Comparison of ENCODE assay signal across 8 cellular contexts in the genomic region with DNA sequence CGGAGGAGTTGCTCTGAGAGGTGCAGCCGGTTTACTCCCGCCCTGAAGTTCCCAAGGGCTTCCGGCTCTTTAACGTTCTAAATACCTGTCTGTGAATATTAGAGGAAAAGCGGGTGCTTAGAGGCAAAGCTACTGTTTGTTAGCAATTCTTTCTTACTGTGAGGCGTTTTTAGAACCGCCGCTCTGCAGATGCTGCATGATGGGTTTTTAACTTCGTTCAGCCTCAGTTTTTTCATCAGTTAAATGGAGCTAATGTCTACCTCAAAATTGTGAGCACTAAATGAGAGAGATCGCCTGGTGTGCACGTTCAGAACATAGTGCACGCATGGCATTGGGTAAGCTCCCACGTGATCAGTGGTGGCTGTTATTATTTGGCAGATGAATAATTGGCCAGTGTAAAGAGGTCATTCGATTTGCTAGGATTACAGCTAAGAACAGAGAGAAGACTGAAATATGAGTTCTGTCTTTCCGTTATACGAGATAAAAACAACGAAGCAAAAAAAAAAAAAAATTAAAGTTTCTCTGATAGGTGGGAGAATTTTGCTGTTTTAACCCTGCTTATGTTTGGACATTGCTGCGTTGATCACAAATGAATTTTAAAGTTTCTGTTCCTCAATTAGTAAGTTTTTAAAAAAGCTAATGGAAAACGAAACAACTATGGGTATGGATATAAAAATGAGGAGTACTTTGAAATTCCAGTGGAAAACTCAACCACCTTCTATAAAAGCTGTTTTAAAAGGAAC. TPM values are rescaled to one million over a fixed set of nuclear protein-coding genes. Genes with fewer than 3 reads are reported as not detected.
DNase-seq lines count a peak whose midpoint lies in the region; ATAC-seq and TF ChIP-seq lines count a peak whose summit lies in the region.

No MANE protein-coding gene starts in this region.

- peak overlapping the region; percentile 90 for H3K4me3 Mint-ChIP-seq in Calu3 (ENCODE audit: low read depth, unreplicated experiment)
- peak overlapping the region; percentile 98 for H3K4me3 Mint-ChIP-seq in activated CD8-positive, alpha-beta T cell treated with anti-CD3 and anti-CD28 coated beads, Interleukin-2, amount 10 ng/mL, durations not matched to agents 7 days and 5 days

- H2AFZ ChIP-seq in neuron (ENCODE audit: low read depth, low read length): peak overlapping the region; percentile 43

- DNase-seq in Calu3 (peak; percentile 40), NCI-H82 treated with DMSO at 0.1 percent for 48 hours (lab: John Stamatoyannopoulos, UW; ENCODE audit: unreplicated experiment) (peak; percentile 94), fibroblast of mammary gland (ENCODE audit: low read depth) (peak; percentile 95)
- peak; percentile 75 for DNase-seq in activated CD8-positive, alpha-beta T cell treated with anti-CD3 and anti-CD28 coated beads, Interleukin-2, amount 10 ng/mL, durations not matched to agents 7 days and 5 days

- H3K27me3 ChIP-seq in neuron (ENCODE audit: insufficient read depth, low read length): no peaks in the 10 kb centered on the region

- H3K36me3 ChIP-seq in neuron (ENCODE audit: insufficient read depth, low read length): peaks cover 9% of the 10 kb centered on the region
- peaks cover 1% of the 10 kb centered on the region for H3K36me3 ChIP-seq in urinary bladder (ENCODE audit: insufficient read depth)

- ATAC-seq in GM19463 (IDR thresholded peaks at IDR 0.05; ENCODE audit: unreplicated experiment) (peak; percentile 45), HG03521 (IDR thresholded peaks at IDR 0.05; ENCODE audit: unreplicated experiment) (peak; percentile 46)
- ATAC-seq in activated CD8-positive, alpha-beta T cell treated with anti-CD3 and anti-CD28 coated beads, Interleukin-2, amount 10 ng/mL, durations not matched to agents 7 days and 5 days: peak; percentile 47

- no peaks in the 10 kb centered on the region for H3K4me1 Mint-ChIP-seq in Calu3 (ENCODE audit: low read depth, unreplicated experiment)
- peaks cover 38% of the 10 kb centered on the region for H3K4me1 Mint-ChIP-seq in activated CD8-positive, alpha-beta T cell treated with anti-CD3 and anti-CD28 coated beads, Interleukin-2, amount 10 ng/mL, durations not matched to agents 7 days and 5 days (ENCODE audit: low read depth)

- peak overlapping the region; percentile 71 for H3K27ac Mint-ChIP-seq in Calu3 (ENCODE audit: unreplicated experiment)
- peak overlapping the region; percentile 97 for H3K27ac Mint-ChIP-seq in activated CD8-positive, alpha-beta T cell treated with anti-CD3 and anti-CD28 coated beads, Interleukin-2, amount 10 ng/mL, durations not matched to agents 7 days and 5 days

- no peaks in the 10 kb centered on the region for H3K27me3 Mint-ChIP-seq in Calu3 (ENCODE audit: unreplicated experiment)
- peaks cover 5% of the 10 kb centered on the region for H3K27me3 Mint-ChIP-seq in activated CD8-positive, alpha-beta T cell treated with anti-CD3 and anti-CD28 coated beads, Interleukin-2, amount 10 ng/mL, durations not matched to agents 7 days and 5 days (ENCODE audit: low read depth)

- intact Hi-C loops in Calu3 (cut with micrococcal nuclease; ENCODE audit: unreplicated experiment): no loop called here

- TSS peak; percentile 91 for BruUV-seq in Calu3 (replicated peaks; lab: Mats Ljungman, UMichigan)

- no peak for TF ChIP-seq CTCF in Calu3 (IDR thresholded peaks at IDR 0.05; ENCODE audit: unreplicated experiment)
- no peak for TF ChIP-seq CTCF in fibroblast of mammary gland (conservative IDR thresholded peaks at IDR 0.05; ENCODE audit: control insufficient read depth, insufficient read depth, low read depth, low read length)

- H3K9me3 Mint-ChIP-seq in Calu3 (ENCODE audit: low read depth, unreplicated experiment): no peaks in the 10 kb centered on the region
- no peaks in the 10 kb centered on the region for H3K9me3 Mint-ChIP-seq in activated CD8-positive, alpha-beta T cell treated with anti-CD3 and anti-CD28 coated beads, Interleukin-2, amount 10 ng/mL, durations not matched to agents 7 days and 5 days (ENCODE audit: insufficient read depth)

- no peak overlapping the region for H3K27ac ChIP-seq in urinary bladder (ENCODE audit: low read depth)

- POLR2A ChIA-PET in activated CD8-positive, alpha-beta T cell treated with anti-CD3 and anti-CD28 coated beads, Interleukin-2, amount 10 ng/mL, durations not matched to agents 7 days and 5 days (lab: Charles Lee): interaction anchor here (0.5 to 1.5 kb wide), 4 partner anchors 103 to 1706 kb away, joined by 3 to 5 read pairs (median 4); no protein-coding TSS in a partner anchor

- H3K4me1 ChIP-seq in neuron (ENCODE audit: insufficient read depth, low read length): no peaks in the 10 kb centered on the region
- no peaks in the 10 kb centered on the region for H3K4me1 ChIP-seq in urinary bladder (ENCODE audit: insufficient read depth)

- peak overlapping the region; percentile 87 for H3K4me3 ChIP-seq in fibroblast of mammary gland (ENCODE audit: control insufficient read depth, low read depth, low read length)
- H3K4me3 ChIP-seq in neuron (ENCODE audit: low read length): peak overlapping the region; percentile 75
- H3K4me3 ChIP-seq in urinary bladder (ENCODE audit: low read depth, low read length): peak overlapping the region; percentile 73

- H3K9me3 ChIP-seq in neuron (ENCODE audit: low read length): no peaks in the 10 kb centered on the region

- CTCF ChIA-PET in Calu3 (lab: Charles Lee): interaction anchor here (0.6 to 0.9 kb wide), 3 partner anchors 14 to 1355 kb away, joined by 3 to 4 read pairs (median 3); no protein-coding TSS in a partner anchor
- CTCF ChIA-PET in activated CD8-positive, alpha-beta T cell treated with anti-CD3 and anti-CD28 coated beads, Interleukin-2, amount 10 ng/mL, durations not matched to agents 7 days and 5 days (lab: Charles Lee): interaction anchor here (1.4 to 5.4 kb wide), 11 partner anchors 9 to 639 kb away, joined by 3 to 40 read pairs (median 5); no protein-coding TSS in a partner anchor

- peaks cover 24% of the 10 kb centered on the region for H3K36me3 Mint-ChIP-seq in Calu3 (ENCODE audit: insufficient read depth, unreplicated experiment)
- peaks cover 28% of the 10 kb centered on the region for H3K36me3 Mint-ChIP-seq in activated CD8-positive, alpha-beta T cell treated with anti-CD3 and anti-CD28 coated beads, Interleukin-2, amount 10 ng/mL, durations not matched to agents 7 days and 5 days (ENCODE audit: low read depth)

- WGBS in urinary bladder: 3% methylated on average over 20 of the region's 20 CpGs

RNA-seq across cellular contexts. Expression of a gene that starts 0.7 kb away (rescaled TPM):
- total RNA-seq in Calu3 (2022) (24.9 and 27.4 TPM in 2 replicates), urinary bladder (27.4 TPM)
- 10 to 100 TPM; 34.9 to 35.1 TPM for total RNA-seq in activated CD8-positive, alpha-beta T cell treated with anti-CD3 and anti-CD28 coated beads, Interleukin-2, amount 10 ng/mL, durations not matched to agents 7 days and 5 days
- polyA plus RNA-seq in urinary bladder: 9.8 TPM

RNA-seq across cellular contexts. Expression of a gene that starts 51.1 kb away (rescaled TPM):
- total RNA-seq in Calu3 (2022): not detected in 2 replicates
- not detected for total RNA-seq in activated CD8-positive, alpha-beta T cell treated with anti-CD3 and anti-CD28 coated beads, Interleukin-2, amount 10 ng/mL, durations not matched to agents 7 days and 5 days
- total RNA-seq in urinary bladder: not detected
- 0.06 TPM for polyA plus RNA-seq in urinary bladder

Comparison
In these comparisons a context has a peak if more than half of its experiments do, and no peak if none do; other contexts are left out.
1. DNase-seq: peak in every context shown above with its lines; median percentile 95 in fibroblast of mammary gland; 94 in NCI-H82 treated with DMSO at 0.1 percent for 48 hours; 75 in activated CD8-positive, alpha-beta T cell treated with anti-CD3 and anti-CD28 coated beads, Interleukin-2, amount 10 ng/mL, durations not matched to agents 7 days and 5 days; 40 in Calu3.